18 cellular contexts compared by ENCODE assay signal in genomic region chr6:56393615-56394612, GRCh38.
"Had no signal": no experiment of that assay in that cellular context is flagged by ENCODE, and none has a peak within 500 bp of the region (broad histone marks: within the 10 kb centered on the region; RNA-seq: fewer than 3 reads in every experiment).

No MANE protein-coding gene starts in this region.

- H3K27me3 ChIP-seq: body of pancreas, upper lobe of right lung had no signal

- H3K9me3 ChIP-seq: body of pancreas, lower lobe of right lung, psoas muscle, upper lobe of right lung had no signal

- H3K27ac Mint-ChIP-seq: activated B cell treated with CpG ODN at 0.5 μM for 24 hours; activated CD4-positive, alpha-beta T cell treated with anti-CD3 and anti-CD28 coated beads, Interleukin-2, amount 10 ng/mL, durations not matched to agents 24 days and 14 days; activated T-helper 2 cell treated with anti-CD3 and anti-CD28 coated beads, Interferon-gamma antibody, Interleukin-2, Interleukin-4, amounts not matched to agents 10 μg/mL and 5 μg/mL and 100 μg/mL, durations not matched to agents 14 hours and 24 hours and 36 hours; dendritic cell treated with granulocyte-macrophage colony-stimulating factor and Interleukin-4, amounts not matched to agents 40 ng/mL and 50 ng/mL, for 4 days; effector memory CD8-positive, alpha-beta T cell; nephron had no signal

- H3K36me3 ChIP-seq: lower lobe of right lung, upper lobe of right lung had no signal

- DNase-seq: activated B cell treated with CpG ODN at 0.5 μM for 24 hours; activated CD4-positive, alpha-beta T cell treated with anti-CD3 and anti-CD28 coated beads, Interleukin-2, amount 10 ng/mL, durations not matched to agents 24 days and 14 days; activated naive CD4-positive, alpha-beta T cell treated with anti-CD3 and anti-CD28 coated beads, Interleukin-2, amount 50 U/mL, for 16 hours; activated T-cell treated with anti-CD3 and anti-CD28 coated beads for 4 hours; amniotic stem cell; body of pancreas; effector memory CD8-positive, alpha-beta T cell; hippocampal formation; lower lobe of right lung; psoas muscle; stimulated activated CD4-positive, alpha-beta T cell treated with anti-CD3 and anti-CD28 coated beads, Interleukin-2, amount 100 ng/mL, for 24 hours; stimulated activated naive CD4-positive, alpha-beta T cell treated with Interleukin-2 at 50 U/mL for 16 hours; upper lobe of right lung had no signal

- H3K9me3 Mint-ChIP-seq: activated CD4-positive, alpha-beta T cell treated with anti-CD3 and anti-CD28 coated beads, Interleukin-2, amount 10 ng/mL, durations not matched to agents 24 days and 14 days; activated T-helper 2 cell treated with anti-CD3 and anti-CD28 coated beads, Interferon-gamma antibody, Interleukin-2, Interleukin-4, amounts not matched to agents 10 μg/mL and 5 μg/mL and 100 μg/mL, durations not matched to agents 14 hours and 24 hours and 36 hours; central memory CD8-positive, alpha-beta T cell; dendritic cell treated with granulocyte-macrophage colony-stimulating factor and Interleukin-4, amounts not matched to agents 40 ng/mL and 50 ng/mL, for 4 days had no signal

- H3K4me1 Mint-ChIP-seq: activated B cell treated with CpG ODN at 0.5 μM for 24 hours; activated CD4-positive, alpha-beta T cell treated with anti-CD3 and anti-CD28 coated beads, Interleukin-2, amount 10 ng/mL, durations not matched to agents 24 days and 14 days; central memory CD8-positive, alpha-beta T cell; nephron had no signal

- H3K27ac ChIP-seq: body of pancreas, lower lobe of right lung, psoas muscle, upper lobe of right lung had no signal

- H3K4me1 ChIP-seq: lower lobe of right lung, psoas muscle, upper lobe of right lung had no signal

- H3K4me3 ChIP-seq: body of pancreas, lower lobe of right lung, psoas muscle, upper lobe of right lung had no signal

- H3K4me3 Mint-ChIP-seq: activated B cell treated with CpG ODN at 0.5 μM for 24 hours; activated CD4-positive, alpha-beta T cell treated with anti-CD3 and anti-CD28 coated beads, Interleukin-2, amount 10 ng/mL, durations not matched to agents 24 days and 14 days; central memory CD8-positive, alpha-beta T cell; dendritic cell treated with granulocyte-macrophage colony-stimulating factor and Interleukin-4, amounts not matched to agents 40 ng/mL and 50 ng/mL, for 4 days; effector memory CD8-positive, alpha-beta T cell; nephron had no signal

- ATAC-seq: body of pancreas; effector memory CD8-positive, alpha-beta T cell; lower lobe of right lung; psoas muscle; sciatic nerve; upper lobe of right lung had no signal

- H3K27me3 Mint-ChIP-seq: activated B cell treated with CpG ODN at 0.5 μM for 24 hours; central memory CD8-positive, alpha-beta T cell; dendritic cell treated with granulocyte-macrophage colony-stimulating factor and Interleukin-4, amounts not matched to agents 40 ng/mL and 50 ng/mL, for 4 days; effector memory CD8-positive, alpha-beta T cell had no signal
